Comparison of ENCODE assay signal across 1 cellular context in genomic region chr9:89383721-89384300, GRCh38.
TF ChIP-seq lines count a peak whose summit lies in the region.

No MANE protein-coding gene starts in this region.

TF ChIP-seq in WTC11, 78 proteins besides CTCF, POLR2A, EP300 and RAD21 (continued from another document):
- TF ChIP-seq AR (CRISPR knock-in tag; IDR thresholded peaks at IDR 0.05), result no peak
